In the genomic region with DNA sequence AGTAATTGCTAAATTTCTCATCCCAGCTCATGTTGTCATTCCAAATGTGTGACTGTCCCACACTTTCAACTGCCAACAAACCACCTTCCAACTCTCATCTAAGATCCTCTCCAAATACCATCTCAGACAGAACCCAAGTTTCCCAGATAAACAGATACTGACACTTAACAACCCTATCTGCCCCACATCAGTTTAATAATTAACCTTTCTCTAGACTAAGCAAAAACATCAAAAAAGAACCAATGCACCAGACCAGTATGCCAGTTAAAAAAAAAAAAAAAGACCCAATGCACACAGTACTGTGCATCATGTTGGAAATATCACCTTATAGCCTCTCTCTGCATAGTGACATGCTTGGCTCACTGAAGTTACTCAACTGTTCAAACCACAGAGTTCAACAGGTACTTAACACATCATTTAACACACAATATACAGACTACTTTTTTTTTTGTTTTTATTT, we compare ENCODE assay signal across 12 cellular contexts. TPM values are rescaled to one million over a fixed set of nuclear protein-coding genes. Genes with fewer than 3 reads are reported as not detected.
DNase-seq lines count a peak whose midpoint lies in the region; ATAC-seq and TF ChIP-seq lines count a peak whose summit lies in the region.
"Had no signal": no experiment of that assay in that cellular context is flagged by ENCODE, and none has a peak within 500 bp of the region (broad histone marks: within the 10 kb centered on the region; RNA-seq: fewer than 3 reads in every experiment).

No MANE protein-coding gene starts in this region.

- H3K9me3 ChIP-seq in Caco-2 (no peaks in the 10 kb centered on the region), HEK293 (ENCODE audit: control insufficient read depth, insufficient read depth, low read depth, low read length) (no peaks in the 10 kb centered on the region), mammary epithelial cell (replicated peaks; ENCODE audit: insufficient read depth, low read length) (no peaks in the 10 kb centered on the region)

- peak overlapping the region; percentile 46 for H3K4me2 ChIP-seq in mammary epithelial cell (ENCODE audit: insufficient read depth, low read depth, low read length)

- peaks cover 5% of the 10 kb centered on the region for H3K36me3 Mint-ChIP-seq in Caco-2 (ENCODE audit: insufficient read depth, unreplicated experiment)
- H3K36me3 Mint-ChIP-seq in naive thymus-derived CD8-positive, alpha-beta T cell, result peaks cover 0 to 2% (median 0%) of the 10 kb centered on the region in 3 donors

- peak overlapping the region; percentile 75 for H3K27ac Mint-ChIP-seq in Caco-2 (ENCODE audit: unreplicated experiment)
- H3K27ac Mint-ChIP-seq in naive thymus-derived CD8-positive, alpha-beta T cell, result peak overlapping the region in 5 of 10 donors; percentile 0 to 80 (median 53)
- H3K27ac Mint-ChIP-seq: H9 had no signal

- CTCF ChIA-PET in Caco-2 (lab: Charles Lee), result interaction anchor here (0.6 kb wide), 1 partner anchor 9 kb away, joined by 3 read pairs; no protein-coding TSS in a partner anchor
- CTCF ChIA-PET in HEK293 (lab: Yijun Ruan, JAX), result no interaction called here
- CTCF ChIA-PET in mammary epithelial cell (lab: Charles Lee; ENCODE audit: low non-redundant PET), result no interaction called here

- no peaks in the 10 kb centered on the region for H3K36me3 ChIP-seq in Caco-2 (ENCODE audit: control insufficient read depth, insufficient read depth, low read length)
- H3K36me3 ChIP-seq in HEK293 (ENCODE audit: control insufficient read depth in 2 of 2, insufficient read depth in 1 of 2, low read length in 2 of 2), result no peaks in the 10 kb centered on the region
- no peaks in the 10 kb centered on the region for H3K36me3 ChIP-seq in mammary epithelial cell (ENCODE audit: insufficient read depth, low read length)

- no peaks in the 10 kb centered on the region for H3K27me3 ChIP-seq in Caco-2 (replicated peaks; ENCODE audit: control insufficient read depth, insufficient read depth, low read length)
- H3K27me3 ChIP-seq in mammary epithelial cell (ENCODE audit: insufficient read depth, low read length), result no peaks in the 10 kb centered on the region

- BruUV-seq in Caco-2 (replicated peaks; lab: Mats Ljungman, UMichigan) (no TSS peak), mammary epithelial cell (replicated peaks; lab: Mats Ljungman, UMichigan) (no TSS peak)

- no peak overlapping the region for H3K9ac ChIP-seq in mammary epithelial cell (ENCODE audit: insufficient read depth, low read length)

- H3K27ac ChIP-seq in HEK293 (ENCODE audit: extremely low read depth, low read depth, low read length) (no peak overlapping the region), mammary epithelial cell (ENCODE audit: insufficient read depth, low read depth, low read length) (peak overlapping the region; percentile 18)

- H3K4me3 Mint-ChIP-seq in Caco-2 (ENCODE audit: unreplicated experiment), result peak overlapping the region; percentile 47
- peak overlapping the region in 8 of 10 donors; percentile 0 to 65 (median 9) for H3K4me3 Mint-ChIP-seq in naive thymus-derived CD8-positive, alpha-beta T cell
- H3K4me3 Mint-ChIP-seq: H9 had no signal

- peaks cover 81% of the 10 kb centered on the region for H3K79me2 ChIP-seq in mammary epithelial cell (ENCODE audit: insufficient read depth, low read length)

- DNase-seq in Caco-2 (peak in 1 of 2 experiments; percentile 56), mammary epithelial cell (peak; percentile 78), DMS 273 (lab: John Stamatoyannopoulos, UW; ENCODE audit: unreplicated experiment) (no peak), NCI-H2227 (lab: John Stamatoyannopoulos, UW; ENCODE audit: unreplicated experiment) (no peak)
- DNase-seq in naive thymus-derived CD8-positive, alpha-beta T cell, result no peak
- DNase-seq in NK-92 treated with Interleukin-12 subunit alpha and Interleukin-12 subunit beta, amount 100 ng/mL, for 24 hours (lab: John Stamatoyannopoulos, UW), result no peak
- DNase-seq: activated CD4-positive, alpha-beta T cell treated with anti-CD3 and anti-CD28 coated beads for 4 hours; H9; NCI-H2029; stimulated activated CD4-positive, alpha-beta T cell treated with anti-CD3 and anti-CD28 coated beads, Interleukin-4, amount 100 ng/mL, for 24 hours had no signal

- POLR2A ChIA-PET in Caco-2 (lab: Charles Lee), result no interaction called here
- POLR2A ChIA-PET in HEK293 (lab: Yijun Ruan, JAX), result no interaction called here
- POLR2A ChIA-PET in naive thymus-derived CD8-positive, alpha-beta T cell (lab: Charles Lee), result interaction anchor here (6.5 kb wide), 1 partner anchor 6 kb away, joined by 73 read pairs; no protein-coding TSS in a partner anchor

- in situ Hi-C loops in mammary epithelial cell (cut with MboI; ENCODE audit: low sequenced_read_pairs in 2 of 2), result no loop called here

- H3K4me1 ChIP-seq in Caco-2 (peaks cover 78% of the 10 kb centered on the region), HEK293 (ENCODE audit: control insufficient read depth, insufficient read depth, low read length) (peaks cover 4% of the 10 kb centered on the region), mammary epithelial cell (ENCODE audit: insufficient read depth, low read length) (peaks cover 35% of the 10 kb centered on the region)

- H2AFZ ChIP-seq in mammary epithelial cell (ENCODE audit: low read depth, low read length), result no peak overlapping the region

- H3K27me3 Mint-ChIP-seq in Caco-2 (ENCODE audit: insufficient read depth, unreplicated experiment), result no peaks in the 10 kb centered on the region
- H3K27me3 Mint-ChIP-seq in naive thymus-derived CD8-positive, alpha-beta T cell, result no peaks in the 10 kb centered on the region
- H3K27me3 Mint-ChIP-seq: IgD-negative memory B cell had no signal

- no peak for ATAC-seq in naive thymus-derived CD8-positive, alpha-beta T cell

- H3K4me1 Mint-ChIP-seq in Caco-2 (ENCODE audit: low read depth, unreplicated experiment), result peaks cover 45% of the 10 kb centered on the region
- peaks cover 36 to 75% (median 67%) of the 10 kb centered on the region in 4 donors for H3K4me1 Mint-ChIP-seq in naive thymus-derived CD8-positive, alpha-beta T cell

- no peak for TF ChIP-seq CTCF in Caco-2 (IDR thresholded peaks at IDR 0.05; ENCODE audit: insufficient read depth in 1 of 2, low read depth in 1 of 2, low read length in 1 of 2, severe bottlenecking in 1 of 2, unreplicated experiment in 1 of 2)
- no peak for TF ChIP-seq CTCF in HEK293 (tag by site-specific recombination; IDR thresholded peaks at IDR 0.05)
- TF ChIP-seq CTCF in mammary epithelial cell (conservative IDR thresholded peaks at IDR 0.05 in 1 of 2, IDR thresholded peaks at IDR 0.05 in 1 of 2; ENCODE audit: extremely low read depth in 1 of 2, insufficient read depth in 1 of 2, low read depth in 1 of 2, low read length in 2 of 2), result no peak

- dilution Hi-C loops in mammary epithelial cell (cut with HindIII; ENCODE audit: low sequenced_read_pairs), result no loop called here

- no peak overlapping the region for H3K4me3 ChIP-seq in Caco-2 (ENCODE audit: low read depth, low read length)
- no peak overlapping the region for H3K4me3 ChIP-seq in HEK293 (ENCODE audit: low read depth, low read length)
- no peak overlapping the region for H3K4me3 ChIP-seq in mammary epithelial cell (replicated peaks in 1 of 3; ENCODE audit: insufficient read depth in 1 of 3, low read depth in 2 of 3, low read length in 3 of 3)

- intact Hi-C loops in Caco-2 (cut with micrococcal nuclease; ENCODE audit: unreplicated experiment) (loop anchor here (5.0 to 10.0 kb wide), 2 partner anchors 33 to 506 kb away; partner anchors contain the start of genes NT5DC2 and UQCC5), mammary epithelial cell (cut with micrococcal nuclease) (loop anchor here (5.0 kb wide), 1 partner anchor 108 kb away; no protein-coding TSS in a partner anchor)

- no peaks in the 10 kb centered on the region for H4K20me1 ChIP-seq in mammary epithelial cell (ENCODE audit: insufficient read depth, low read length)

- H3K9me3 Mint-ChIP-seq in Caco-2 (ENCODE audit: unreplicated experiment), result no peaks in the 10 kb centered on the region
- H3K9me3 Mint-ChIP-seq in naive thymus-derived CD8-positive, alpha-beta T cell, result no peaks in the 10 kb centered on the region
- H3K9me3 Mint-ChIP-seq: IgD-negative memory B cell had no signal

TF ChIP-seq in HEK293, 187 proteins besides CTCF, POLR2A, EP300 and RAD21 (continues in another document):
- TF ChIP-seq ZBTB48 (tag by site-specific recombination; IDR thresholded peaks at IDR 0.05) (no peak), ZBTB17 (tag by site-specific recombination; IDR thresholded peaks at IDR 0.05) (no peak), ZNF837 (tag by site-specific recombination; IDR thresholded peaks at IDR 0.05) (no peak), OSR2 (tag by site-specific recombination; IDR thresholded peaks at IDR 0.05) (no peak), SCRT2 (tag by site-specific recombination; IDR thresholded peaks at IDR 0.05) (peak; percentile 96), ZNF354C (tag by site-specific recombination; IDR thresholded peaks at IDR 0.05; ENCODE audit: borderline replicate concordance, low read depth) (no peak), ZNF2 (tag by site-specific recombination; IDR thresholded peaks at IDR 0.05) (no peak)
- TF ChIP-seq, protein P1, sequence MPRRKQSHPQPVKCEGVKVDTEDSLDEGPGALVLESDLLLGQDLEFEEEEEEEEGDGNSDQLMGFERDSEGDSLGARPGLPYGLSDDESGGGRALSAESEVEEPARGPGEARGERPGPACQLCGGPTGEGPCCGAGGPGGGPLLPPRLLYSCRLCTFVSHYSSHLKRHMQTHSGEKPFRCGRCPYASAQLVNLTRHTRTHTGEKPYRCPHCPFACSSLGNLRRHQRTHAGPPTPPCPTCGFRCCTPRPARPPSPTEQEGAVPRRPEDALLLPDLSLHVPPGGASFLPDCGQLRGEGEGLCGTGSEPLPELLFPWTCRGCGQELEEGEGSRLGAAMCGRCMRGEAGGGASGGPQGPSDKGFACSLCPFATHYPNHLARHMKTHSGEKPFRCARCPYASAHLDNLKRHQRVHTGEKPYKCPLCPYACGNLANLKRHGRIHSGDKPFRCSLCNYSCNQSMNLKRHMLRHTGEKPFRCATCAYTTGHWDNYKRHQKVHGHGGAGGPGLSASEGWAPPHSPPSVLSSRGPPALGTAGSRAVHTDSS (tag by site-specific recombination; IDR thresholded peaks at IDR 0.05), result no peak

RNA-seq across cellular contexts. Expression of gene SFMBT1, which starts 5.5 kb away (rescaled TPM):
- total RNA-seq in Caco-2 (2022), result 45.3 and 47.4 TPM in 2 replicates
- 10 to 100 TPM in 1 of 2 donors, 1 to 10 TPM in 1; 8.7 to 21.5 TPM for total RNA-seq in mammary epithelial cell
- 5.7 TPM for polyA plus RNA-seq in mammary epithelial cell
- polyA minus RNA-seq in mammary epithelial cell, result 40.5 TPM
- 10 to 100 TPM; 35.2 to 35.5 TPM for total RNA-seq in naive thymus-derived CD8-positive, alpha-beta T cell
- 10 to 100 TPM; 13.4 to 29.7 (median 18.1) TPM for polyA plus RNA-seq in naive thymus-derived CD8-positive, alpha-beta T cell
